1 cellular context compared by ENCODE assay signal in genomic region chr1:202588644-202589189, GRCh38.
TF ChIP-seq lines count a peak whose summit lies in the region.

No MANE protein-coding gene starts in this region.

TF ChIP-seq in SK-N-SH, 30 proteins besides CTCF, POLR2A, EP300 and RAD21:
- TF ChIP-seq REST (IDR thresholded peaks at IDR 0.05; ENCODE audit: low read depth, low read length) (no peak), TEAD4 (IDR thresholded peaks at IDR 0.05; ENCODE audit: borderline replicate concordance, insufficient read depth) (no peak), MAX (IDR thresholded peaks at IDR 0.05; ENCODE audit: low read depth) (no peak), FOXM1 (IDR thresholded peaks at IDR 0.05; ENCODE audit: low read depth) (no peak), NRF1 (IDR thresholded peaks at IDR 0.05; ENCODE audit: low read depth, low read length) (no peak), PBX3 (IDR thresholded peaks at IDR 0.05) (no peak), ELF1 (IDR thresholded peaks at IDR 0.05) (no peak), YY1 (IDR thresholded peaks at IDR 0.05; ENCODE audit: low read depth) (no peak), MXI1 (IDR thresholded peaks at IDR 0.05; ENCODE audit: low read depth, low read length) (no peak), USF2 (IDR thresholded peaks at IDR 0.05; ENCODE audit: borderline replicate concordance, low read depth, low read length) (no peak), JUND (IDR thresholded peaks at IDR 0.05) (no peak), TCF12 (IDR thresholded peaks at IDR 0.05) (no peak), CHD2 (IDR thresholded peaks at IDR 0.05; ENCODE audit: low read length, partially characterized antibody) (no peak), GATA2 (CRISPR knock-in tag; IDR thresholded peaks at IDR 0.05) (no peak), SMC3 (IDR thresholded peaks at IDR 0.05; ENCODE audit: low read depth, low read length) (no peak), USF1 (IDR thresholded peaks at IDR 0.05; ENCODE audit: borderline replicate concordance, low read depth) (no peak), NFIC (IDR thresholded peaks at IDR 0.05; ENCODE audit: borderline replicate concordance) (no peak), RCOR1 (IDR thresholded peaks at IDR 0.05; ENCODE audit: low read length) (no peak)
